15 cellular contexts compared by ENCODE assay signal in the genomic region with DNA sequence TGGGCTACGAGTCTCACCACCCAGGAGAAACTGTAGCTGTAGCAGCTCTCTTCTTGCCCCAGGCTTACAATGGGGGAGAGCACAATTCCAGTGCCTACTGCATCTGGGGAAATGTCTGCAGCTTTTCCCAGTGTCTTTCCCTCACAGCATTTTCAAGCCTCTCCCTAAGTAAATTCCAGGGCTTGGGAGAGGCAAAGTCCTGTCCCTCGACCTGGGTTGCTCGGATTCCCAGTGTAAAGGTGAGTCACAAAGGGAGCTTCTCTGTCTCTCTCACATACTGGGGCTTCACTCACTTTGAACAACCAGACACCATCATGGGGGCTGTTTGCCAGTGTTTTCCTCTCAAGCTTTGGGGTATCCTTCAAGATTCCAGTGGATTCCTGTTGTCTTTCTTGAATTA.
"Had no signal": no experiment of that assay in that cellular context is flagged by ENCODE, and none has a peak within 500 bp of the region (broad histone marks: within the 10 kb centered on the region; RNA-seq: fewer than 3 reads in every experiment).

No MANE protein-coding gene starts in this region.

- H3K27me3 ChIP-seq: colonic mucosa, gastrocnemius medialis, heart right ventricle, right atrium auricular region, sigmoid colon, uterus had no signal

- H3K36me3 ChIP-seq: colonic mucosa, gastrocnemius medialis, heart right ventricle, right atrium auricular region, sigmoid colon, uterus had no signal

- H3K4me1 ChIP-seq: colonic mucosa, gastrocnemius medialis, right atrium auricular region, sigmoid colon, uterus had no signal

- H3K9me3 ChIP-seq: colonic mucosa, gastrocnemius medialis, uterus had no signal

- H3K27ac ChIP-seq: colonic mucosa, gastrocnemius medialis, heart right ventricle, right atrium auricular region, sigmoid colon, skin epidermis, uterus had no signal

- ATAC-seq: esophagus mucosa, gastrocnemius medialis, heart right ventricle, left colon, left ventricle myocardium superior had no signal

- DNase-seq: colonic mucosa; dermis blood vessel endothelial cell; gastrocnemius medialis; heart right ventricle; left colon; left ventricle myocardium superior; naive B cell; sigmoid colon; stimulated activated CD4-positive, alpha-beta T cell treated with anti-CD3 and anti-CD28 coated beads, Interleukin-2, amount 100 ng/mL, for 48 hours; stimulated activated naive CD4-positive, alpha-beta T cell treated with Interleukin-2 at 50 U/mL for 16 hours; uterus had no signal

- H3K4me3 ChIP-seq: colonic mucosa, gastrocnemius medialis, heart right ventricle, lung, right atrium auricular region, sigmoid colon, skin epidermis, uterus had no signal
